ENCODE assay signal across 25 cellular contexts in genomic region chr6:25171301-25171700, GRCh38.
A peak's percentile ranks its signal among the peaks of the same experiment; 100 is the strongest.
DNase-seq lines count a peak whose midpoint lies in the region; ATAC-seq and TF ChIP-seq lines count a peak whose summit lies in the region.
"Had no signal": no experiment of that assay in that cellular context is flagged by ENCODE, and none has a peak within 500 bp of the region (broad histone marks: within the 10 kb centered on the region; RNA-seq: fewer than 3 reads in every experiment).

No MANE protein-coding gene starts in this region.

- H3K4me3 Mint-ChIP-seq in activated CD8-positive, alpha-beta T cell treated with anti-CD3 and anti-CD28 coated beads for 36 hours: no peak overlapping the region
- no peak overlapping the region for H3K4me3 Mint-ChIP-seq in activated CD8-positive, alpha-beta T cell treated with anti-CD3 and anti-CD28 coated beads, Interleukin-2, amount 10 ng/mL, durations not matched to agents 7 days and 5 days
- H3K4me3 Mint-ChIP-seq in type B pancreatic cell: peak overlapping the region; percentile 56
- H3K4me3 Mint-ChIP-seq: activated naive CD8-positive, alpha-beta T cell treated with anti-CD3 and anti-CD28 coated beads, Interleukin-2, amount 10 ng/mL, durations not matched to agents 7 days and 5 days; endodermal cell; IgD-negative memory B cell; WTC11 had no signal

- WGBS in esophagus, 2 donors: 51 to 71% methylated on average over 1 of the region's 1 CpG

- intact Hi-C loops in activated CD8-positive, alpha-beta T cell treated with anti-CD3 and anti-CD28 coated beads for 36 hours (cut with micrococcal nuclease): no loop called here
- intact Hi-C loops in PC-9 (cut with micrococcal nuclease; ENCODE audit: unreplicated experiment): loop anchor here (5.0 to 10.0 kb wide), 2 partner anchors 96 to 514 kb away; no protein-coding TSS in a partner anchor

- CTCF ChIA-PET in activated CD8-positive, alpha-beta T cell treated with anti-CD3 and anti-CD28 coated beads for 36 hours (lab: Charles Lee): interaction anchor here (1.1 kb wide), 1 partner anchor 12 kb away, joined by 3 read pairs; no protein-coding TSS in a partner anchor
- CTCF ChIA-PET in activated CD8-positive, alpha-beta T cell treated with anti-CD3 and anti-CD28 coated beads, Interleukin-2, amount 10 ng/mL, durations not matched to agents 7 days and 5 days (lab: Charles Lee): interaction anchor here (1.3 to 1.5 kb wide), 2 partner anchors 11 to 33 kb away, joined by 3 to 4 read pairs; no protein-coding TSS in a partner anchor
- CTCF ChIA-PET in PC-9 (lab: Charles Lee): interaction anchor here (0.5 to 2.0 kb wide), 2 partner anchors 52 to 97 kb away, joined by 5 to 9 read pairs; no protein-coding TSS in a partner anchor

- peak overlapping the region; percentile 60 for H3K27ac Mint-ChIP-seq in activated CD8-positive, alpha-beta T cell treated with anti-CD3 and anti-CD28 coated beads for 36 hours
- no peak overlapping the region for H3K27ac Mint-ChIP-seq in activated CD8-positive, alpha-beta T cell treated with anti-CD3 and anti-CD28 coated beads, Interleukin-2, amount 10 ng/mL, durations not matched to agents 7 days and 5 days
- peak overlapping the region; percentile 84 for H3K27ac Mint-ChIP-seq in type B pancreatic cell
- H3K27ac Mint-ChIP-seq: activated naive CD8-positive, alpha-beta T cell treated with anti-CD3 and anti-CD28 coated beads, Interleukin-2, amount 10 ng/mL, durations not matched to agents 7 days and 5 days; endodermal cell; IgD-negative memory B cell; WTC11 had no signal

- no peaks in the 10 kb centered on the region for H3K79me2 ChIP-seq in PC-9 (ENCODE audit: low read depth)

- H3K4me1 Mint-ChIP-seq in activated CD8-positive, alpha-beta T cell treated with anti-CD3 and anti-CD28 coated beads for 36 hours (ENCODE audit: low read depth): peaks cover 62% of the 10 kb centered on the region
- H3K4me1 Mint-ChIP-seq in activated CD8-positive, alpha-beta T cell treated with anti-CD3 and anti-CD28 coated beads, Interleukin-2, amount 10 ng/mL, durations not matched to agents 7 days and 5 days (ENCODE audit: low read depth): peaks cover 60% of the 10 kb centered on the region
- peaks cover 37% of the 10 kb centered on the region for H3K4me1 Mint-ChIP-seq in type B pancreatic cell (ENCODE audit: unreplicated experiment)
- H3K4me1 Mint-ChIP-seq: endodermal cell, WTC11 had no signal

- H3K27me3 Mint-ChIP-seq in activated CD8-positive, alpha-beta T cell treated with anti-CD3 and anti-CD28 coated beads for 36 hours: peaks cover 2% of the 10 kb centered on the region
- no peaks in the 10 kb centered on the region for H3K27me3 Mint-ChIP-seq in activated CD8-positive, alpha-beta T cell treated with anti-CD3 and anti-CD28 coated beads, Interleukin-2, amount 10 ng/mL, durations not matched to agents 7 days and 5 days (ENCODE audit: low read depth)
- H3K27me3 Mint-ChIP-seq in type B pancreatic cell: no peaks in the 10 kb centered on the region
- H3K27me3 Mint-ChIP-seq: activated naive CD8-positive, alpha-beta T cell treated with anti-CD3 and anti-CD28 coated beads, Interleukin-2, amount 10 ng/mL, durations not matched to agents 7 days and 5 days; IgD-negative memory B cell had no signal

- peaks cover 39% of the 10 kb centered on the region for H3F3A ChIP-seq in PC-9 (ENCODE audit: insufficient read depth, low read depth)

- peaks cover 55% of the 10 kb centered on the region for H3K4me1 ChIP-seq in PC-9 (replicated peaks; ENCODE audit: insufficient read depth)
- peaks cover 0 to 7% of the 10 kb centered on the region in 2 donors for H3K4me1 ChIP-seq in esophagus (ENCODE audit: control insufficient read depth in 2 of 2, insufficient read depth in 2 of 2, low read length in 1 of 2)

- no peak for TF ChIP-seq CTCF in activated CD8-positive, alpha-beta T cell treated with anti-CD3 and anti-CD28 coated beads for 36 hours (IDR thresholded peaks at IDR 0.05)
- TF ChIP-seq CTCF in PC-9 (conservative IDR thresholded peaks at IDR 0.05): no peak
- no peak for TF ChIP-seq CTCF in type B pancreatic cell (conservative IDR thresholded peaks at IDR 0.05)

- no peaks in the 10 kb centered on the region for H3K9me2 ChIP-seq in PC-9 (ENCODE audit: insufficient read depth)
- H3K9me2 ChIP-seq: SK-N-SH had no signal

- H2AFZ ChIP-seq in PC-9: no peak overlapping the region

- peak overlapping the region; percentile 31; the same call in 1 of the 2 replicates for H3K27ac ChIP-seq in PC-9
- peak overlapping the region; percentile 47 to 62 for H3K27ac ChIP-seq in esophagus (ENCODE audit: low read depth in 2 of 2, low read length in 1 of 2)
- H3K27ac ChIP-seq: BLaER1 treated with 17β-estradiol and CSF1 and Interleukin-3, amounts not matched to agents 10 nM and 100 nM; brain microvascular endothelial cell; transverse colon had no signal

- H3K27me3 ChIP-seq in PC-9 (ENCODE audit: insufficient read depth, low read depth) (no peaks in the 10 kb centered on the region), esophagus (ENCODE audit: control insufficient read depth in 1 of 2, insufficient read depth in 2 of 2, low read length in 2 of 2) (no peaks in the 10 kb centered on the region)
- H3K27me3 ChIP-seq: BLaER1 treated with 17β-estradiol and CSF1 and Interleukin-3, amounts not matched to agents 10 nM and 100 nM; brain microvascular endothelial cell; transverse colon had no signal

- no peaks in the 10 kb centered on the region for H4K20me1 ChIP-seq in PC-9 (ENCODE audit: insufficient read depth)
- H4K20me1 ChIP-seq: BLaER1 treated with 17β-estradiol and CSF1 and Interleukin-3, amounts not matched to agents 10 nM and 100 nM had no signal

- no peaks in the 10 kb centered on the region for H3K9me3 Mint-ChIP-seq in activated CD8-positive, alpha-beta T cell treated with anti-CD3 and anti-CD28 coated beads for 36 hours
- H3K9me3 Mint-ChIP-seq in activated CD8-positive, alpha-beta T cell treated with anti-CD3 and anti-CD28 coated beads, Interleukin-2, amount 10 ng/mL, durations not matched to agents 7 days and 5 days (ENCODE audit: insufficient read depth): no peaks in the 10 kb centered on the region
- peaks cover 13% of the 10 kb centered on the region for H3K9me3 Mint-ChIP-seq in type B pancreatic cell
- H3K9me3 Mint-ChIP-seq: endodermal cell, IgD-negative memory B cell, WTC11 had no signal

- DNase-seq in activated CD8-positive, alpha-beta T cell treated with anti-CD3 and anti-CD28 coated beads for 36 hours: no peak
- no peak for DNase-seq in activated CD8-positive, alpha-beta T cell treated with anti-CD3 and anti-CD28 coated beads, Interleukin-2, amount 10 ng/mL, durations not matched to agents 7 days and 5 days
- no peak for DNase-seq in PC-9
- DNase-seq in type B pancreatic cell (ENCODE audit: extremely low spot score, unreplicated experiment): no peak
- DNase-seq in HK-2 (ENCODE audit: unreplicated experiment): no peak
- DNase-seq in NCI-H2227 (lab: John Stamatoyannopoulos, UW; ENCODE audit: unreplicated experiment): no peak
- DNase-seq: ACHN; activated naive CD8-positive, alpha-beta T cell treated with anti-CD3 and anti-CD28 coated beads, Interleukin-2, amount 10 ng/mL, durations not matched to agents 7 days and 5 days; activated T-cell treated with anti-CD3 and anti-CD28 coated beads, Interleukin-2, amount 50 U/mL, for 48 hours; brain microvascular endothelial cell; endodermal cell; NCI-H1436 treated with DMSO at 0.1 percent for 48 hours; NCI-H510A treated with DMSO at 0.1 percent for 48 hours; occipital lobe; SK-N-SH; small intestine; stimulated activated naive CD4-positive, alpha-beta T cell; T1000; transverse colon had no signal

- H3K4me2 ChIP-seq in PC-9: peak overlapping the region; percentile 35
- H3K4me2 ChIP-seq: BLaER1 treated with 17β-estradiol and CSF1 and Interleukin-3, amounts not matched to agents 10 nM and 100 nM; SK-N-SH had no signal

- H3K9me3 ChIP-seq in PC-9 (ENCODE audit: insufficient read depth, low read depth) (0 out of 2 replicates have a peak, but pooled peaks cover 6% of the 10 kb centered on the region), esophagus (ENCODE audit: control insufficient read depth in 2 of 2, insufficient read depth in 1 of 2, low read depth in 1 of 2, low read length in 1 of 2) (no peaks in the 10 kb centered on the region)
- H3K9me3 ChIP-seq: BLaER1 treated with 17β-estradiol and CSF1 and Interleukin-3, amounts not matched to agents 10 nM and 100 nM; SK-N-SH; transverse colon had no signal

- no TSS peak for BruUV-seq in PC-9 (replicated peaks; lab: Mats Ljungman, UMichigan)

- POLR2A ChIA-PET in activated CD8-positive, alpha-beta T cell treated with anti-CD3 and anti-CD28 coated beads for 36 hours (lab: Charles Lee): no interaction called here
- POLR2A ChIA-PET in activated CD8-positive, alpha-beta T cell treated with anti-CD3 and anti-CD28 coated beads, Interleukin-2, amount 10 ng/mL, durations not matched to agents 7 days and 5 days (lab: Charles Lee): interaction anchor here (0.7 to 1.8 kb wide), 3 partner anchors 31 to 36 kb away, joined by 3 to 5 read pairs (median 5); no protein-coding TSS in a partner anchor
- POLR2A ChIA-PET in PC-9 (lab: Charles Lee; ENCODE audit: unreplicated experiment): no interaction called here

- no peaks in the 10 kb centered on the region for H3K36me3 Mint-ChIP-seq in activated CD8-positive, alpha-beta T cell treated with anti-CD3 and anti-CD28 coated beads for 36 hours (ENCODE audit: low read depth)
- H3K36me3 Mint-ChIP-seq in activated CD8-positive, alpha-beta T cell treated with anti-CD3 and anti-CD28 coated beads, Interleukin-2, amount 10 ng/mL, durations not matched to agents 7 days and 5 days (ENCODE audit: low read depth): no peaks in the 10 kb centered on the region
- H3K36me3 Mint-ChIP-seq in type B pancreatic cell: peaks cover 11% of the 10 kb centered on the region
- H3K36me3 Mint-ChIP-seq: IgD-negative memory B cell, WTC11 had no signal

- H3K36me3 ChIP-seq in PC-9 (ENCODE audit: low read depth): no peaks in the 10 kb centered on the region
- H3K36me3 ChIP-seq in esophagus (ENCODE audit: control insufficient read depth in 2 of 2, insufficient read depth in 2 of 2, low read length in 1 of 2): no peaks in the 10 kb centered on the region
- H3K36me3 ChIP-seq: BLaER1 treated with 17β-estradiol and CSF1 and Interleukin-3, amounts not matched to agents 10 nM and 100 nM; brain microvascular endothelial cell; transverse colon had no signal

- H3K4me3 ChIP-seq in PC-9 (no peak overlapping the region), esophagus (ENCODE audit: low read depth in 1 of 2, low read length in 2 of 2) (no peak overlapping the region)
- H3K4me3 ChIP-seq: BLaER1 treated with 17β-estradiol and CSF1 and Interleukin-3, amounts not matched to agents 10 nM and 100 nM; coronary artery; transverse colon had no signal

- no peak for ATAC-seq in activated CD8-positive, alpha-beta T cell treated with anti-CD3 and anti-CD28 coated beads for 36 hours
- no peak for ATAC-seq in activated CD8-positive, alpha-beta T cell treated with anti-CD3 and anti-CD28 coated beads, Interleukin-2, amount 10 ng/mL, durations not matched to agents 7 days and 5 days
- ATAC-seq in GM18517 (IDR thresholded peaks at IDR 0.05; ENCODE audit: unreplicated experiment): no peak
- ATAC-seq: WTC11 had no signal
